ENCODE assay signal across 8 cellular contexts in the genomic region with DNA sequence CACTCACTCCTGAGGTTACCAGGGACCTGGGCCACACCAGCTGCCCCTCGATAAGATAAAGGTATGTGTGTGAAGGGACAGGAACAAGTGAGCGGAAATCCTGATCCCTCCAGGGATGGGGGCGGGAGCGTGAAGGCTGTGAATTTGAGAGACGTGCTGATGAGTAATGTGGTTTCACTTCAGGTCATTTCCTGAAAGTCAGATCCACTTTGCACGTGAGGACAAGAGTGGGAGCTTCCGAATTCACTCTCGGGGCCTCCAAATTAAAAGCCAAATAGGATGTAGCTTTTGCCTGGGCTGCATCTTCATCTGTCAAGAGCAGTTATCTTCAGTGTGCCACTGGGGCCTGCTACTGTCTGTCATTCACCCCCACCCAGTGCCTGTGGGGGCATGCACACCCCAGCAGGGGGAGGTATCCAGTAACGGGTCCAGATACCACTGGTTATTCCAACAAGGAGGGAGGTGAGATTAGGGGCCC.
DNase-seq lines count a peak whose midpoint lies in the region; ATAC-seq and TF ChIP-seq lines count a peak whose summit lies in the region.

No MANE protein-coding gene starts in this region.

- H3K27ac Mint-ChIP-seq in Calu3 (ENCODE audit: unreplicated experiment) = no peak overlapping the region
- H3K27ac Mint-ChIP-seq in activated naive CD4-positive, alpha-beta T cell treated with anti-CD3 and anti-CD28 coated beads for 36 hours = peak overlapping the region; percentile 79

- H3K36me3 Mint-ChIP-seq in Calu3 (ENCODE audit: insufficient read depth, unreplicated experiment) = peaks cover 6% of the 10 kb centered on the region
- H3K36me3 Mint-ChIP-seq in activated naive CD4-positive, alpha-beta T cell treated with anti-CD3 and anti-CD28 coated beads for 36 hours (ENCODE audit: low read depth) = no peaks in the 10 kb centered on the region

- in situ Hi-C loops in KBM-7 (cut with MboI; ENCODE audit: low pct_unique_long_range_greater_than_20kb, low sequenced_read_pairs) = no loop called here

- no peak overlapping the region for H3K4me3 Mint-ChIP-seq in Calu3 (ENCODE audit: low read depth, unreplicated experiment)
- H3K4me3 Mint-ChIP-seq in activated naive CD4-positive, alpha-beta T cell treated with anti-CD3 and anti-CD28 coated beads for 36 hours = no peak overlapping the region

- peak; percentile 50 for DNase-seq in Calu3
- peak; percentile 90 for DNase-seq in KBM-7
- DNase-seq in activated naive CD4-positive, alpha-beta T cell treated with anti-CD3 and anti-CD28 coated beads for 36 hours = peak; percentile 80
- peak; percentile 49 for DNase-seq in non-pigmented ciliary epithelial cell (ENCODE audit: low read depth)
- DNase-seq in DMS114 treated with DMSO at 0.1 percent for 48 hours (lab: John Stamatoyannopoulos, UW; ENCODE audit: unreplicated experiment) = no peak
- DNase-seq in NCI-H446 (lab: John Stamatoyannopoulos, UW) = no peak
- no peak for DNase-seq in SHP77 treated with DMSO at 0.1 percent for 48 hours (lab: John Stamatoyannopoulos, UW)

- peaks cover 16% of the 10 kb centered on the region for H3K4me1 Mint-ChIP-seq in Calu3 (ENCODE audit: low read depth, unreplicated experiment)
- H3K4me1 Mint-ChIP-seq in activated naive CD4-positive, alpha-beta T cell treated with anti-CD3 and anti-CD28 coated beads for 36 hours (ENCODE audit: low read depth) = peaks cover 29% of the 10 kb centered on the region

- peaks cover 38% of the 10 kb centered on the region for H3K27me3 Mint-ChIP-seq in Calu3 (ENCODE audit: unreplicated experiment)
- peaks cover 15% of the 10 kb centered on the region for H3K27me3 Mint-ChIP-seq in activated naive CD4-positive, alpha-beta T cell treated with anti-CD3 and anti-CD28 coated beads for 36 hours (ENCODE audit: low read depth)

- H3K9me3 Mint-ChIP-seq in Calu3 (ENCODE audit: low read depth, unreplicated experiment) = no peaks in the 10 kb centered on the region
- no peaks in the 10 kb centered on the region for H3K9me3 Mint-ChIP-seq in activated naive CD4-positive, alpha-beta T cell treated with anti-CD3 and anti-CD28 coated beads for 36 hours

- intact Hi-C loops in Calu3 (cut with micrococcal nuclease; ENCODE audit: unreplicated experiment) = loop anchor here (5.0 to 10.0 kb wide), 3 partner anchors 72 to 225 kb away; no protein-coding TSS in a partner anchor
- intact Hi-C loops in activated naive CD4-positive, alpha-beta T cell treated with anti-CD3 and anti-CD28 coated beads for 36 hours (cut with micrococcal nuclease) = loop anchor here (5.0 kb wide), 2 partner anchors 72 to 128 kb away; no protein-coding TSS in a partner anchor

- no TSS peak for BruUV-seq in Calu3 (replicated peaks; lab: Mats Ljungman, UMichigan)

- ATAC-seq in HG02610 (IDR thresholded peaks at IDR 0.05; ENCODE audit: unreplicated experiment) = no peak

- CTCF ChIA-PET in Calu3 (lab: Charles Lee) = interaction anchor here (0.7 to 1.0 kb wide), 2 partner anchors 19 to 100 kb away, joined by 3 read pairs; no protein-coding TSS in a partner anchor
- CTCF ChIA-PET in activated naive CD4-positive, alpha-beta T cell treated with anti-CD3 and anti-CD28 coated beads for 36 hours (lab: Charles Lee) = no interaction called here

- peak; percentile 59 for TF ChIP-seq CTCF in Calu3 (IDR thresholded peaks at IDR 0.05; ENCODE audit: unreplicated experiment)

Comparison
In these comparisons a context has a peak if more than half of its experiments do, and no peak if none do; other contexts are left out.
1. DNase-seq: peak in Calu3 (single experiment), KBM-7 (single experiment), activated naive CD4-positive, alpha-beta T cell treated with anti-CD3 and anti-CD28 coated beads for 36 hours (single experiment) and non-pigmented ciliary epithelial cell (single experiment); none in DMS114 treated with DMSO at 0.1 percent for 48 hours (single experiment), NCI-H446 (0 of 2) and SHP77 treated with DMSO at 0.1 percent for 48 hours (single experiment).